Comparison of ENCODE assay signal across 23 cellular contexts in the genomic region with DNA sequence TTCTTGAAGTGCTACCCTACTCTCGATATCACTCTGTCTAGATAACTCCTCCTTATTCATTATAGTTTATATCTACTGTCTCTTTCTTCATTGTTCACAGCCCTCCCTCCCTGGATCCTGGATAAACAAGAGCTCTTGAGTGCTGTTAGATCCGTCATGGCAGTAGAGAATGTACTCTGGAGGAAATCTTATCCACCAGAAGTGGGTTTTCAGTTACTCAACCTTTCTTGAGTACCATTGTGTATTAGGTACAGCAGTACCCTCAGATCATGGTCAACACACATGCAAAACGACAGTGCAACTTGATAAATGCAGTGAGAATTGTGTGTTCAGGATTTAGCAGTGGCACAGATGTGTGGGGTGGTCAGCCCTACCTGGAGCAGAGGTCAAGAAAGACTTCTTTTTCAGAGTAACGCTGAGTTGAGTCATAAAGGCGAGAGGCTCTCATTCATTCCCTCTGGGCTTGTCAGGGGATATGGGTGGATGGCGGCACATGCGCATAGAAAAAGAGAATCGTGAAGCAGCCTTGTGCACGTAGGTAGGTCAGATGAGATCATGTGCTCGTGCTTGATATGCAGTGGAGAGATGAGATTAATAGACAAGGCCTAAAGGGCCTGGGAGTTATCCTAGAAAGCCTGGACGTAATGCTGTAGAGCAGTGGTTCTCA.
"Had no signal": no experiment of that assay in that cellular context is flagged by ENCODE, and none has a peak within 500 bp of the region (broad histone marks: within the 10 kb centered on the region; RNA-seq: fewer than 3 reads in every experiment).

No MANE protein-coding gene starts in this region.

- H3K4me1 Mint-ChIP-seq: activated CD4-positive, alpha-beta T cell treated with anti-CD3 and anti-CD28 coated beads, Interleukin-2, amount 10 ng/mL, durations not matched to agents 7 days and 5 days; activated naive CD8-positive, alpha-beta T cell treated with anti-CD3 and anti-CD28 coated beads, Interleukin-2, amount 10 ng/mL, durations not matched to agents 7 days and 5 days; naive thymus-derived CD8-positive, alpha-beta T cell had no signal

- H3K27me3 Mint-ChIP-seq: activated B cell treated with CpG ODN at 0.5 μM for 24 hours; activated CD4-positive, alpha-beta T cell treated with anti-CD3 and anti-CD28 coated beads, Interleukin-2, amount 10 ng/mL, durations not matched to agents 7 days and 5 days; activated naive CD8-positive, alpha-beta T cell treated with anti-CD3 and anti-CD28 coated beads, Interleukin-2, amount 10 ng/mL, durations not matched to agents 7 days and 5 days; naive thymus-derived CD8-positive, alpha-beta T cell; type B pancreatic cell had no signal

- H3K27ac ChIP-seq: ascending aorta, breast epithelium, dorsolateral prefrontal cortex, gastrocnemius medialis, heart left ventricle, neutrophil, right atrium auricular region, skin epidermis had no signal

- H3K36me3 ChIP-seq: breast epithelium, neutrophil had no signal

- DNase-seq: activated B cell treated with CpG ODN at 0.5 μM for 24 hours; activated CD4-positive, alpha-beta T cell treated with anti-CD3 and anti-CD28 coated beads, Interleukin-2, amount 10 ng/mL, durations not matched to agents 7 days and 5 days; activated CD8-positive, alpha-beta memory T cell treated with anti-CD3 and anti-CD28 coated beads for 24 hours; activated naive CD4-positive, alpha-beta T cell; activated naive CD8-positive, alpha-beta T cell treated with anti-CD3 and anti-CD28 coated beads, Interleukin-2, amount 10 ng/mL, durations not matched to agents 7 days and 5 days; dorsolateral prefrontal cortex; endodermal cell; erythroblast; gastrocnemius medialis; heart left ventricle; mammary epithelial cell; naive thymus-derived CD8-positive, alpha-beta T cell; stimulated activated CD4-positive, alpha-beta T cell treated with anti-CD3 and anti-CD28 coated beads, Interleukin-15, amount 100 ng/mL, for 24 hours; stimulated activated CD4-positive, alpha-beta T cell treated with anti-CD3 and anti-CD28 coated beads, Interleukin-4, amount 100 ng/mL, for 1 hour; stimulated activated naive CD4-positive, alpha-beta T cell treated with Interleukin-2 at 50 U/mL for 16 hours; substantia nigra had no signal

- H3K4me3 Mint-ChIP-seq: activated B cell treated with CpG ODN at 0.5 μM for 24 hours; activated CD4-positive, alpha-beta T cell treated with anti-CD3 and anti-CD28 coated beads, Interleukin-2, amount 10 ng/mL, durations not matched to agents 7 days and 5 days; activated naive CD8-positive, alpha-beta T cell treated with anti-CD3 and anti-CD28 coated beads, Interleukin-2, amount 10 ng/mL, durations not matched to agents 7 days and 5 days; endodermal cell; naive thymus-derived CD8-positive, alpha-beta T cell; T-helper 1 cell treated with Interleukin-12 subunit alpha and Interleukin-12 subunit beta and Interleukin-4 antibody, amounts not matched to agents 30 μg/mL and 1 μg/mL, for 36 hours; type B pancreatic cell had no signal

- H3K4me3 ChIP-seq: ascending aorta, breast epithelium, dorsolateral prefrontal cortex, gastrocnemius medialis, heart left ventricle, right atrium auricular region, skin epidermis had no signal

- H3K27me3 ChIP-seq: ascending aorta, breast epithelium, dorsolateral prefrontal cortex, gastrocnemius medialis, heart left ventricle, neutrophil, right atrium auricular region had no signal

- H3K27ac Mint-ChIP-seq: activated B cell treated with CpG ODN at 0.5 μM for 24 hours; activated CD4-positive, alpha-beta T cell treated with anti-CD3 and anti-CD28 coated beads, Interleukin-2, amount 10 ng/mL, durations not matched to agents 7 days and 5 days; activated naive CD8-positive, alpha-beta T cell treated with anti-CD3 and anti-CD28 coated beads, Interleukin-2, amount 10 ng/mL, durations not matched to agents 7 days and 5 days; endodermal cell; T-helper 1 cell treated with Interleukin-12 subunit alpha and Interleukin-12 subunit beta and Interleukin-4 antibody, amounts not matched to agents 30 μg/mL and 1 μg/mL, for 36 hours; type B pancreatic cell had no signal

- H3K9me3 ChIP-seq: ascending aorta, breast epithelium, gastrocnemius medialis, heart left ventricle, neutrophil, right atrium auricular region had no signal

- H3K9me3 Mint-ChIP-seq: activated B cell treated with CpG ODN at 0.5 μM for 24 hours; activated CD4-positive, alpha-beta T cell treated with anti-CD3 and anti-CD28 coated beads, Interleukin-2, amount 10 ng/mL, durations not matched to agents 7 days and 5 days; activated naive CD8-positive, alpha-beta T cell treated with anti-CD3 and anti-CD28 coated beads, Interleukin-2, amount 10 ng/mL, durations not matched to agents 7 days and 5 days; naive thymus-derived CD8-positive, alpha-beta T cell; T-helper 1 cell treated with Interleukin-12 subunit alpha and Interleukin-12 subunit beta and Interleukin-4 antibody, amounts not matched to agents 30 μg/mL and 1 μg/mL, for 36 hours; type B pancreatic cell had no signal

- ATAC-seq: gastrocnemius medialis; heart left ventricle; naive thymus-derived CD8-positive, alpha-beta T cell had no signal

- H3K4me1 ChIP-seq: ascending aorta, breast epithelium, gastrocnemius medialis, heart left ventricle, right atrium auricular region had no signal
